ENCODE assay signal across 8 cellular contexts in the genomic region with DNA sequence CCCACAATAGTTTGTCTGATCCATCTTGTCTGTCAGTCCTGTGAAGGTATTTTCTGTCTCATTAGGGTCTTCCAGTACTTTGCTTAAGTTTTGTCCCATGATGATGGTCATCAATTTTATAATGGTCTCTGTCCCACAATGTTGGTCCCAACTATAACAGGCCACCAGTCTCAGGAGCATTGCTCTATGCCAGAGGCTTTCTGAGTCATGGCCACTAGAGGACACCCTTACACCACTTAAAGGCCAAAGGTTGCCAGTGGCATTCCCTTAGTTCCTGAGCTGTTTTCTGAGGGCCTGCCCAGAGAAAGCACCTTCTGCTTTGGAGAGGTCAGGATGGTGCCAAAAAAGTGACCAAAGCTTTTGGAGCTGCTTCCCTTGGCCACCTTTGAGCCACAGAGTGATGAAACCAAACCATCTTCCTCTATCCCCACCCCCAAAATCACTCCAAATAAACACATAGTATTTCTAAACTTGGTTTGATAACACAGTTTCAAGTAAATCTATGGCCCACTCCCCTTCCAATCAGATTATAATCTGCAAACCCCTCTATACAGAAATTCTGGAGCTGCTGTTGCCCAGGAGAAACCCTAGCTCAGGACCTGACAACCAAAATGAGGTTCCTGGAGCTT. TPM values are rescaled to one million over a fixed set of nuclear protein-coding genes. Genes with fewer than 3 reads are reported as not detected.
A peak's percentile ranks its signal among the peaks of the same experiment; 100 is the strongest.
DNase-seq lines count a peak whose midpoint lies in the region; ATAC-seq and TF ChIP-seq lines count a peak whose summit lies in the region.

No MANE protein-coding gene starts in this region.

- peaks cover 2% of the 10 kb centered on the region for H3K4me1 Mint-ChIP-seq in activated T-cell treated with anti-CD3 and anti-CD28 coated beads, Interleukin-2, amount 50 U/mL, for 4 hours (ENCODE audit: low read depth)

- ATAC-seq in GM19324 (IDR thresholded peaks at IDR 0.05; ENCODE audit: low FRiP score, unreplicated experiment) (peak; percentile 75), HG03442 (IDR thresholded peaks at IDR 0.05; ENCODE audit: unreplicated experiment) (peak; percentile 82)
- peak; percentile 68 to 73 for ATAC-seq in activated T-cell treated with anti-CD3 and anti-CD28 coated beads, Interleukin-2, amount 50 U/mL, for 4 hours

- TF ChIP-seq CTCF in fibroblast of villous mesenchyme (IDR thresholded peaks at IDR 0.05; ENCODE audit: insufficient read depth, low read depth, low read length), result peak; percentile 97

- H3K9me3 Mint-ChIP-seq in activated T-cell treated with anti-CD3 and anti-CD28 coated beads, Interleukin-2, amount 50 U/mL, for 4 hours, result no peaks in the 10 kb centered on the region

- DNase-seq in CMK (ENCODE audit: low read depth) (peak; percentile 25), NCI-H748 treated with DMSO at 0.1 percent for 48 hours (lab: John Stamatoyannopoulos, UW) (peak; percentile 29), fibroblast of villous mesenchyme (ENCODE audit: low read depth) (peak; percentile 71), nucleus accumbens (lab: John Stamatoyannopoulos, UW) (peak in 39 of 56 donors; percentile 4 to 73 (median 37)), GDM1 (lab: John Stamatoyannopoulos, UW) (no peak)
- peak; percentile 32 for DNase-seq in activated T-cell treated with anti-CD3 and anti-CD28 coated beads, Interleukin-2, amount 50 U/mL, for 4 hours

- H3K4me3 Mint-ChIP-seq in activated T-cell treated with anti-CD3 and anti-CD28 coated beads, Interleukin-2, amount 50 U/mL, for 4 hours, result no peak overlapping the region

- H3K36me3 Mint-ChIP-seq in activated T-cell treated with anti-CD3 and anti-CD28 coated beads, Interleukin-2, amount 50 U/mL, for 4 hours (ENCODE audit: insufficient read depth), result no peaks in the 10 kb centered on the region

- H3K4me3 ChIP-seq in fibroblast of villous mesenchyme (ENCODE audit: low read depth, low read length), result no peak overlapping the region

- H3K27me3 Mint-ChIP-seq in activated T-cell treated with anti-CD3 and anti-CD28 coated beads, Interleukin-2, amount 50 U/mL, for 4 hours (ENCODE audit: low read depth), result peaks cover 2% of the 10 kb centered on the region

RNA-seq across cellular contexts. Expression of a gene that starts 19.3 kb away (rescaled TPM):
- 100 to 1,000 TPM; 336 to 429 (median 342) TPM for total RNA-seq in activated T-cell treated with anti-CD3 and anti-CD28 coated beads, Interleukin-2, amount 50 U/mL, for 4 hours
- 182 and 216 TPM in 2 replicates for total RNA-seq in fibroblast of villous mesenchyme

RNA-seq across cellular contexts. Expression of a gene that starts 41.2 kb away (rescaled TPM):
- not detected for total RNA-seq in activated T-cell treated with anti-CD3 and anti-CD28 coated beads, Interleukin-2, amount 50 U/mL, for 4 hours
- 3.9 and 9.1 TPM in 2 replicates for total RNA-seq in fibroblast of villous mesenchyme
